ENCODE assay signal across 13 cellular contexts in the genomic region with DNA sequence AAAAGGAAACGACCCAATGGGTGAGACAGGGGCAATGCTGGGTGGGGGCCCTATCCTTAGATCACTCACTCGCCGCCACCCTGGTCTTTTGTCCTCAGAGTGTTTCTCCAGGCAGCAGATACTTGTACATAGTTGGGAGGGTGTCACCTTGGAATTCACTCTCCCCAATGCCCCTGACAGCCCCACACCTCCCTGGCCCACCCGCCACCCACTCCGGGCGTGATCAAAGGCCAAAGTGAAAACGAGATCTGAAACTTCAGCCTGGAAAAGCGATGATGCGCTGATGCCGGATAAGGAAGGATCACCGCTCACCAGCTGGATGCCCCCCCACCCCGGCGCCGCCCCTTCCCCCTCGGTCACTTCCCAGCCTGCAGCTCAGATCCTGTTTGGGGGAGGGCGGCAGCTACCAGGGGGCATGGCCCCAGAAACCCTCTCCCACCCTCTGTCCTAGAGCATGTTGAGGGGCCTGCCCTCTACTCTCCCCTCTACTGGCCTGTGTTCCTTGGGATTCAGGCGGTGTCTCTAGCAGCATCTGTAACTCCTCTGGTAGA.
"Had no signal": no experiment of that assay in that cellular context is flagged by ENCODE, and none has a peak within 500 bp of the region (broad histone marks: within the 10 kb centered on the region; RNA-seq: fewer than 3 reads in every experiment).

No MANE protein-coding gene starts in this region.

- DNase-seq: activated B cell treated with CpG ODN at 0.5 μM for 24 hours; activated CD4-positive, alpha-beta memory T cell treated with anti-CD3 and anti-CD28 coated beads for 36 hours; activated CD4-positive, alpha-beta T cell treated with anti-CD3 and anti-CD28 coated beads for 4 hours; activated naive CD4-positive, alpha-beta T cell; activated naive CD8-positive, alpha-beta T cell treated with anti-CD3 and anti-CD28 coated beads for 36 hours; amniotic stem cell; dermis blood vessel endothelial cell; foreskin keratinocyte; mesendoderm; naive thymus-derived CD8-positive, alpha-beta T cell; stomach; testis had no signal

- H3K27ac ChIP-seq: foreskin keratinocyte, hepatocyte, stomach, testis had no signal

- H3K4me3 ChIP-seq: hepatocyte, stomach, testis had no signal

- ATAC-seq: naive thymus-derived CD8-positive, alpha-beta T cell had no signal
